2 cellular contexts compared by ENCODE assay signal in the genomic region with DNA sequence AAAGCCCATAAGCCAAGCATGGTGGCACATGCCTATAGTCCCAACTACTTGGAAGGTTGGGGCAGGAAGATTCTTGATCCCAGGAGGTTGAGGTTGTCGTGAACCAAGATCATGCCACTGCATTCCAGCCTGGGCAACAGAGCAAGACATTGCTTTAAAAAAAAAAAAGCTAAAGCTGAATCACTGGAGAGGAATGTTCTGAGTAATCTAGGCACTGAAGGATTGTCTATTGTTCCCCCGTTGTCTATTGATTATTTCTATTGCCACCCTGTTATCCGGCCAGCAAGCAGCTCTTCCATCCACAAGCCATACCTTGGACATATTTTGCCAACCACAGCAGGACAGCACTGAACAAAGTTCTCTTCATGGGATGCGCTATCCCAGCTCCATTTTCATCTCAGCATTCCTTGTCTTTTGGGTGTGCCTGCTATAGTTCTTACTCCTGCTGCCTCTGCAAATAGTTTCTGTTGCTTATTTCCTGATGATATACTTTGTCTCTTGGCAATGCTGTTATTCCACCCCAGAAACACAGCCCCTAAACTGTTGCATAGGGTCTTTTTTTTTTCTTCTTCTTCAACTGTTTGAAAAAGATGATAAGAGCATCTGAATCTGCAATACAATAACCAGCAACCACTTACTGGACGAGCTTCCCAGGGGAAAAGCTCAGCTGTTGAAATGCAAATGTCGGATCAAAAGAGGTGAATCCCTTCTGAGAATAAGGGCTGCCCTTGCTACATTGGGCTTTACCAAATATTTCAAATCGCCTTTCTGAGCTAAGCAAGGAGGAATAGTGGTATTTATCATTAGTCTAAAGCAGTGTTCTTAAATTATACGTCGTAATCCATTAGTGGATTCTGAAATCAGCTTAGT.
TF ChIP-seq lines count a peak whose summit lies in the region.

No MANE protein-coding gene starts in this region.

TF ChIP-seq in HepG2, 621 proteins besides CTCF, POLR2A, EP300 and RAD21:
- TF ChIP-seq, protein P1, sequence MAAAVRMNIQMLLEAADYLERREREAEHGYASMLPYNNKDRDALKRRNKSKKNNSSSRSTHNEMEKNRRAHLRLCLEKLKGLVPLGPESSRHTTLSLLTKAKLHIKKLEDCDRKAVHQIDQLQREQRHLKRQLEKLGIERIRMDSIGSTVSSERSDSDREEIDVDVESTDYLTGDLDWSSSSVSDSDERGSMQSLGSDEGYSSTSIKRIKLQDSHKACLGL (CRISPR knock-in tag; IDR thresholded peaks at IDR 0.05): no peak
- peak; percentile 49 for TF ChIP-seq FOSL2 (CRISPR knock-in tag; IDR thresholded peaks at IDR 0.05)
- TF ChIP-seq NKX3-1 (CRISPR knock-in tag; IDR thresholded peaks at IDR 0.05): no peak
- no peak for TF ChIP-seq HNRNPUL1 (IDR thresholded peaks at IDR 0.05; ENCODE audit: low read depth, low read length)

TF ChIP-seq in SK-N-SH, 30 proteins besides CTCF, POLR2A, EP300 and RAD21:
- TF ChIP-seq, protein P2, sequence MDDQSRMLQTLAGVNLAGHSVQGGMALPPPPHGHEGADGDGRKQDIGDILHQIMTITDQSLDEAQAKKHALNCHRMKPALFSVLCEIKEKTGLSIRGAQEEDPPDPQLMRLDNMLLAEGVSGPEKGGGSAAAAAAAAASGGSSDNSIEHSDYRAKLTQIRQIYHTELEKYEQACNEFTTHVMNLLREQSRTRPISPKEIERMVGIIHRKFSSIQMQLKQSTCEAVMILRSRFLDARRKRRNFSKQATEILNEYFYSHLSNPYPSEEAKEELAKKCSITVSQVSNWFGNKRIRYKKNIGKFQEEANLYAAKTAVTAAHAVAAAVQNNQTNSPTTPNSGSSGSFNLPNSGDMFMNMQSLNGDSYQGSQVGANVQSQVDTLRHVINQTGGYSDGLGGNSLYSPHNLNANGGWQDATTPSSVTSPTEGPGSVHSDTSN (IDR thresholded peaks at IDR 0.05): 0 out of 2 replicates have a peak, but pooled peaks have one; percentile 19
- TF ChIP-seq RXRA (IDR thresholded peaks at IDR 0.05; ENCODE audit: borderline replicate concordance, low read depth) (no peak), TEAD4 (IDR thresholded peaks at IDR 0.05; ENCODE audit: borderline replicate concordance, insufficient read depth) (peak; percentile 45; the same call in 1 of the 2 replicates), NFIC (IDR thresholded peaks at IDR 0.05; ENCODE audit: borderline replicate concordance) (peak; percentile 18; the same call in 1 of the 2 replicates), TCF12 (IDR thresholded peaks at IDR 0.05) (peak; percentile 60), FOXM1 (IDR thresholded peaks at IDR 0.05; ENCODE audit: low read depth) (no peak), JUND (IDR thresholded peaks at IDR 0.05) (peak; percentile 82), ELF1 (IDR thresholded peaks at IDR 0.05) (no peak), FOSL2 (IDR thresholded peaks at IDR 0.05; ENCODE audit: borderline replicate concordance, low read depth) (peak; percentile 81), YY1 (IDR thresholded peaks at IDR 0.05; ENCODE audit: low read depth) (no peak), SMC3 (IDR thresholded peaks at IDR 0.05; ENCODE audit: low read depth, low read length) (no peak)
- TF ChIP-seq, protein P3, sequence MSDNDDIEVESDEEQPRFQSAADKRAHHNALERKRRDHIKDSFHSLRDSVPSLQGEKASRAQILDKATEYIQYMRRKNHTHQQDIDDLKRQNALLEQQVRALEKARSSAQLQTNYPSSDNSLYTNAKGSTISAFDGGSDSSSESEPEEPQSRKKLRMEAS (IDR thresholded peaks at IDR 0.05; ENCODE audit: low read depth): peak; percentile 49; the same call in 1 of the 2 replicates
TF ChIP-seq in SK-N-SH: peak in this region for 7.
